ENCODE assay signal across 25 cellular contexts in the genomic region with DNA sequence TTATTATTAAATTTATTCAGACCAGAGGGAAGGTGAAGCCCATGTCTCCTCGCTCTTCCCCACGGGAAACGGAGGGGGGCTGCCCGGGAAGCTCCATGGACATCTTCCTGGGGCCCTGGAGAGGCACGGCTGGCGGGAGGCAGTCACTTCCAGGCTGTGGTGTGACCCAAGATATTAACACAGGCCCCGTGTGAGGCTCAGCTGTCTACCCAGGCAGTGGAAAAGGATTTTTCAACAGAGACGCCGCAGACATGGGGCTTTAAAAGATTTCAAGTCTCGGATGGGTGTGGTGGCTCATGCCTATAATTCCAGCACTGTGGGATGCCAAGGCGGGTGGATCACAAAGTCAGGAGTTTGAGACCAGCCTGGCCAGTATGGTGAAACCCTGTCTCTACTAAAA.
"Had no signal": no experiment of that assay in that cellular context is flagged by ENCODE, and none has a peak within 500 bp of the region (broad histone marks: within the 10 kb centered on the region; RNA-seq: fewer than 3 reads in every experiment).

No MANE protein-coding gene starts in this region.

- H3K4me3 ChIP-seq: adrenal gland, body of pancreas, heart left ventricle, lower lobe of right lung, right lobe of liver, skin epidermis, thyroid gland had no signal

- H3K9me3 ChIP-seq: adrenal gland, body of pancreas, lower lobe of right lung, right lobe of liver, thyroid gland had no signal

- DNase-seq: activated CD4-positive, alpha-beta memory T cell treated with anti-CD3 and anti-CD28 coated beads, Interleukin-2, amount 10 ng/mL, durations not matched to agents 7 days and 5 days; activated CD4-positive, alpha-beta T cell treated with anti-CD3 and anti-CD28 coated beads, Interleukin-2, amount 10 ng/mL, durations not matched to agents 24 days and 14 days; activated CD4-positive, CD25-positive, alpha-beta regulatory T cell treated with anti-CD3 and anti-CD28 coated beads, Interleukin-2, amount 50 U/mL, for 72 hours; activated effector memory CD4-positive, alpha-beta T cell treated with Interleukin-2 at 50 U/mL for 16 hours; activated naive CD4-positive, alpha-beta T cell treated with Interleukin-2 at 50 U/mL for 16 hours; activated naive CD8-positive, alpha-beta T cell treated with anti-CD3 and anti-CD28 coated beads for 36 hours; adrenal gland; aorta; body of pancreas; cerebellar nuclear complex; foreskin fibroblast; kidney glomerular epithelial cell; lower lobe of right lung; mesenchymal stem cell; right lobe of liver; stimulated activated CD4-positive, alpha-beta T cell treated with anti-CD3 and anti-CD28 coated beads, Interleukin-4, amount 100 ng/mL, for 4 hours; stimulated activated CD8-positive, alpha-beta memory T cell treated with anti-CD3 and anti-CD28 coated beads, Interleukin-4, amount 100 ng/mL, for 48 hours; stimulated activated naive CD8-positive, alpha-beta T cell treated with anti-CD3 and anti-CD28 coated beads, Interleukin-15, amount 100 ng/mL, for 72 hours; T-helper 17 cell; T1000; thyroid gland; WERI-Rb-1 had no signal

- H3K27me3 ChIP-seq: adrenal gland, body of pancreas, heart left ventricle, right lobe of liver, thyroid gland had no signal

- H3K36me3 ChIP-seq: adrenal gland, heart left ventricle, lower lobe of right lung, right lobe of liver, thyroid gland, WERI-Rb-1 had no signal

- H3K4me1 ChIP-seq: adrenal gland, body of pancreas, lower lobe of right lung, right lobe of liver, thyroid gland had no signal

- H3K27ac ChIP-seq: adrenal gland, body of pancreas, heart left ventricle, lower lobe of right lung, right lobe of liver, skin epidermis, thyroid gland, WERI-Rb-1 had no signal

- ATAC-seq: body of pancreas, left lobe of liver had no signal
